In genomic region chr9:137129456-137130175, GRCh38 we compare ENCODE assay signal across 8 cellular contexts. TPM values are rescaled to one million over a fixed set of nuclear protein-coding genes. Genes with fewer than 3 reads are reported as not detected.
DNase-seq lines count a peak whose midpoint lies in the region; ATAC-seq, FAIRE-seq and TF ChIP-seq lines count a peak whose summit lies in the region.

No MANE protein-coding gene starts in this region.

- H3K4me1 ChIP-seq in astrocyte (ENCODE audit: insufficient read depth, low read length), result peaks cover 20% of the 10 kb centered on the region
- H3K4me1 ChIP-seq in vagina, result peaks cover 25% of the 10 kb centered on the region

- peaks cover 13% of the 10 kb centered on the region for H4K20me1 ChIP-seq in astrocyte (ENCODE audit: insufficient read depth, low read length)

- no peaks in the 10 kb centered on the region for H3K9me3 Mint-ChIP-seq in T-helper 2 cell treated with Interferon-gamma antibody and Interleukin-4, amounts not matched to agents 5 μg/mL and 100 μg/mL, for 36 hours
- H3K9me3 Mint-ChIP-seq in astrocyte (ENCODE audit: unreplicated experiment), result no peaks in the 10 kb centered on the region

- no peak for TF ChIP-seq CTCF in GM13977 (IDR thresholded peaks at IDR 0.05; ENCODE audit: extremely low read depth, insufficient read depth, missing control alignments)
- no peak for TF ChIP-seq CTCF in astrocyte (IDR thresholded peaks at IDR 0.05; ENCODE audit: insufficient read depth, low read depth, low read length)
- no peak for TF ChIP-seq CTCF in vagina (IDR thresholded peaks at IDR 0.05)

- H3K36me3 ChIP-seq in astrocyte (ENCODE audit: insufficient read depth, low read length), result no peaks in the 10 kb centered on the region
- H3K36me3 ChIP-seq in vagina, result no peaks in the 10 kb centered on the region

- H3K9ac ChIP-seq in astrocyte (ENCODE audit: low read length), result peak overlapping the region; percentile 82

- peaks cover 26% of the 10 kb centered on the region for H3K4me1 Mint-ChIP-seq in T-helper 2 cell treated with Interferon-gamma antibody and Interleukin-4, amounts not matched to agents 5 μg/mL and 100 μg/mL, for 36 hours (ENCODE audit: low read depth)
- peaks cover 20% of the 10 kb centered on the region for H3K4me1 Mint-ChIP-seq in astrocyte (ENCODE audit: low read depth, unreplicated experiment)

- H3K79me2 ChIP-seq in astrocyte (ENCODE audit: insufficient read depth, low read length), result peaks cover 36% of the 10 kb centered on the region

- DNase-seq in GM13977 (ENCODE audit: low spot score), result peak; percentile 98
- DNase-seq in NCI-H1694 treated with DMSO at 0.1 percent for 48 hours (lab: John Stamatoyannopoulos, UW), result peak; percentile 76
- DNase-seq in T-helper 2 cell treated with Interferon-gamma antibody and Interleukin-4, amounts not matched to agents 5 μg/mL and 100 μg/mL, for 36 hours (ENCODE audit: low spot score), result peak; percentile 93
- DNase-seq in astrocyte (ENCODE audit: low read depth), result peak; percentile 89
- peak; percentile 98 for DNase-seq in hepatic stellate cell (ENCODE audit: low spot score)
- DNase-seq in putamen (ENCODE audit: low spot score), result peak; percentile 86
- no peak for DNase-seq in vagina (ENCODE audit: extremely low spot score in 2 of 2)

- in situ Hi-C loops in GM13977 (cut with MboI; ENCODE audit: low pct_unique_long_range_greater_than_20kb, low sequenced_read_pairs, unreplicated experiment), result loop anchor here (10.0 kb wide), 1 partner anchor 95 kb away; the partner anchor contains the start of genes CYSRT1, RNF208 and RNF224

- no peak for TF ChIP-seq POLR2A in vagina (IDR thresholded peaks at IDR 0.05)

- H3K36me3 Mint-ChIP-seq in T-helper 2 cell treated with Interferon-gamma antibody and Interleukin-4, amounts not matched to agents 5 μg/mL and 100 μg/mL, for 36 hours (ENCODE audit: low read depth), result peaks cover 1% of the 10 kb centered on the region
- H3K36me3 Mint-ChIP-seq in astrocyte (ENCODE audit: low read depth, unreplicated experiment), result peaks cover 1% of the 10 kb centered on the region

- H3K4me3 ChIP-seq in astrocyte (ENCODE audit: insufficient read depth, low read depth, low read length) (peak overlapping the region; percentile 76), vagina (peak overlapping the region; percentile 58 to 61)

- ATAC-seq in HG02870 (IDR thresholded peaks at IDR 0.05; ENCODE audit: unreplicated experiment), result peak; percentile 74

- H3K27me3 ChIP-seq in astrocyte (ENCODE audit: insufficient read depth, low read length) (no peaks in the 10 kb centered on the region), vagina (no peaks in the 10 kb centered on the region)

- H2AFZ ChIP-seq in astrocyte (ENCODE audit: low read depth, low read length), result peak overlapping the region; percentile 93

- peaks cover 5% of the 10 kb centered on the region for H3K27me3 Mint-ChIP-seq in T-helper 2 cell treated with Interferon-gamma antibody and Interleukin-4, amounts not matched to agents 5 μg/mL and 100 μg/mL, for 36 hours (ENCODE audit: low read depth)
- H3K27me3 Mint-ChIP-seq in astrocyte (ENCODE audit: low read depth, unreplicated experiment), result peaks cover 5% of the 10 kb centered on the region

- peak overlapping the region; percentile 85 for H3K4me3 Mint-ChIP-seq in T-helper 2 cell treated with Interferon-gamma antibody and Interleukin-4, amounts not matched to agents 5 μg/mL and 100 μg/mL, for 36 hours
- H3K4me3 Mint-ChIP-seq in astrocyte (ENCODE audit: unreplicated experiment), result peak overlapping the region; percentile 88

- H3K27ac ChIP-seq in astrocyte (ENCODE audit: low read depth, low read length), result peak overlapping the region; percentile 37
- peak overlapping the region; percentile 36 for H3K27ac ChIP-seq in vagina

- intact Hi-C loops in vagina (cut with DNase I), result no loop called here

- no peaks in the 10 kb centered on the region for H3K9me3 ChIP-seq in astrocyte (ENCODE audit: insufficient read depth, low read depth, low read length)
- no peaks in the 10 kb centered on the region for H3K9me3 ChIP-seq in vagina

- peak overlapping the region; percentile 91 for H3K27ac Mint-ChIP-seq in T-helper 2 cell treated with Interferon-gamma antibody and Interleukin-4, amounts not matched to agents 5 μg/mL and 100 μg/mL, for 36 hours
- peak overlapping the region; percentile 53 for H3K27ac Mint-ChIP-seq in astrocyte (ENCODE audit: unreplicated experiment)

- no peak for FAIRE-seq in astrocyte (lab: Jason Lieb, UNC)

- peak overlapping the region; percentile 90 for H3K4me2 ChIP-seq in astrocyte (ENCODE audit: low read length)

RNA-seq across cellular contexts. Expression of gene GRIN1, which starts 9.3 kb away (rescaled TPM):
- total RNA-seq in astrocyte, result 0.18 TPM in 1 of 2 replicates, not detected in the other
- total RNA-seq in vagina, result 0.74 TPM

RNA-seq across cellular contexts. Expression of gene DPP7, which starts 15.1 kb away (rescaled TPM):
- total RNA-seq in astrocyte (53.8 and 68.7 TPM in 2 replicates), vagina (152 TPM)

RNA-seq across cellular contexts. Expression of gene LRRC26, which starts 40.2 kb away (rescaled TPM):
- not detected in 2 replicates for total RNA-seq in astrocyte
- total RNA-seq in vagina, result not detected

RNA-seq across cellular contexts. Expression of gene TMEM210, which starts 42.2 kb away (rescaled TPM):
- total RNA-seq in astrocyte (not detected in 2 replicates), vagina (not detected)

RNA-seq across cellular contexts. Expression of gene MAN1B1, which starts 42.8 kb away (rescaled TPM):
- total RNA-seq in astrocyte (69.2 and 89.0 TPM in 2 replicates), vagina (34.1 TPM)

Comparison
In these comparisons a context has a peak if more than half of its experiments do, and no peak if none do; other contexts are left out.
1. DNase-seq: peak in GM13977 (single experiment), NCI-H1694 treated with DMSO at 0.1 percent for 48 hours (single experiment), T-helper 2 cell treated with Interferon-gamma antibody and Interleukin-4, amounts not matched to agents 5 μg/mL and 100 μg/mL, for 36 hours (single experiment), astrocyte (single experiment), hepatic stellate cell (single experiment) and putamen (single experiment); none in vagina (0 of 2).